Comparison of ENCODE assay signal across 18 cellular contexts in genomic region chr11:13984616-13985474, GRCh38. TPM values are rescaled to one million over a fixed set of nuclear protein-coding genes. Genes with fewer than 3 reads are reported as not detected.
A peak's percentile ranks its signal among the peaks of the same experiment; 100 is the strongest.
DNase-seq lines count a peak whose midpoint lies in the region; FAIRE-seq and TF ChIP-seq lines count a peak whose summit lies in the region.
"Had no signal": no experiment of that assay in that cellular context is flagged by ENCODE, and none has a peak within 500 bp of the region (broad histone marks: within the 10 kb centered on the region; RNA-seq: fewer than 3 reads in every experiment).

No MANE protein-coding gene starts in this region.

- no peaks in the 10 kb centered on the region for H3K9me2 ChIP-seq in Karpas-422 (replicated peaks; ENCODE audit: insufficient read depth, low read length)

- TF ChIP-seq POLR2A in esophagus squamous epithelium (IDR thresholded peaks at IDR 0.05), result no peak

- no peaks in the 10 kb centered on the region for H3K79me2 ChIP-seq in Karpas-422 (ENCODE audit: low read length)

- H3K4me1 ChIP-seq in esophagus squamous epithelium (peaks cover 0 to 28% (median 16%) of the 10 kb centered on the region in 3 donors), mucosa of rectum (ENCODE audit: control insufficient read depth in 2 of 2, insufficient read depth in 2 of 2, low read length in 2 of 2) (peaks cover 0 to 2% of the 10 kb centered on the region in 2 donors), kidney (ENCODE audit: control insufficient read depth in 1 of 2, insufficient read depth in 1 of 2, low read depth in 1 of 2, low read length in 2 of 2) (no peaks in the 10 kb centered on the region), Karpas-422 (ENCODE audit: low read length) (no peaks in the 10 kb centered on the region)

- H3K27ac ChIP-seq in esophagus squamous epithelium (peak overlapping the region in 3 of 4 donors; percentile 46 to 73 (median 71)), mucosa of rectum (ENCODE audit: low read depth in 2 of 2, low read length in 2 of 2) (peak overlapping the region; percentile 24 to 37), kidney (ENCODE audit: low read depth in 2 of 2, low read length in 2 of 2) (no peak overlapping the region), Karpas-422 (ENCODE audit: low read length) (no peak overlapping the region)
- H3K27ac ChIP-seq: SK-N-MC had no signal

- H3K27me3 ChIP-seq in esophagus squamous epithelium, result no peaks in the 10 kb centered on the region
- H3K27me3 ChIP-seq in mucosa of rectum (ENCODE audit: control insufficient read depth in 2 of 2, insufficient read depth in 2 of 2, low read length in 2 of 2), result no peaks in the 10 kb centered on the region
- no peaks in the 10 kb centered on the region for H3K27me3 ChIP-seq in Karpas-422 (ENCODE audit: low read length)

- no peak overlapping the region for H3K4me2 ChIP-seq in Karpas-422 (ENCODE audit: low read depth, low read length, poor library complexity, severe bottlenecking)

- WGBS in esophagus squamous epithelium, 2 donors, result 53 to 56% methylated on average over 4 of the region's 4 CpGs

- H2AFZ ChIP-seq in Karpas-422 (ENCODE audit: low read length), result no peak overlapping the region

- no peaks in the 10 kb centered on the region for H4K20me1 ChIP-seq in Karpas-422 (ENCODE audit: insufficient read depth, low read depth, low read length)

- no peaks in the 10 kb centered on the region for H3K36me3 ChIP-seq in esophagus squamous epithelium
- peaks cover 0 to 7% of the 10 kb centered on the region in 2 donors for H3K36me3 ChIP-seq in mucosa of rectum (ENCODE audit: control insufficient read depth in 2 of 2, insufficient read depth in 2 of 2, low read length in 2 of 2)
- H3K36me3 ChIP-seq in kidney (ENCODE audit: control insufficient read depth in 1 of 2, insufficient read depth in 2 of 2, low read length in 2 of 2), result no peaks in the 10 kb centered on the region
- H3K36me3 ChIP-seq in Karpas-422 (ENCODE audit: insufficient read depth, low read length), result no peaks in the 10 kb centered on the region

- H3K4me3 ChIP-seq in esophagus squamous epithelium (no peak overlapping the region), mucosa of rectum (ENCODE audit: low read length in 2 of 2) (no peak overlapping the region), kidney (ENCODE audit: low read length in 2 of 2) (no peak overlapping the region), Karpas-422 (ENCODE audit: low read length) (no peak overlapping the region)
- H3K4me3 ChIP-seq: SK-N-MC had no signal

- no peaks in the 10 kb centered on the region for H3K9me3 ChIP-seq in esophagus squamous epithelium
- H3K9me3 ChIP-seq in mucosa of rectum (ENCODE audit: control insufficient read depth in 2 of 2, low read length in 2 of 2), result no peaks in the 10 kb centered on the region
- no peaks in the 10 kb centered on the region for H3K9me3 ChIP-seq in kidney (ENCODE audit: control insufficient read depth in 1 of 2, low read length in 2 of 2)
- no peaks in the 10 kb centered on the region for H3K9me3 ChIP-seq in Karpas-422 (ENCODE audit: low read length)

- intact Hi-C loops in esophagus squamous epithelium (cut with DNase I) (no loop called here), kidney (cut with DNase I) (no loop called here)

- H3K9ac ChIP-seq in mucosa of rectum (ENCODE audit: low read depth in 1 of 2, low read length in 2 of 2), result no peak overlapping the region
- H3K9ac ChIP-seq in kidney (ENCODE audit: low read length in 2 of 2), result no peak overlapping the region
- no peak overlapping the region for H3K9ac ChIP-seq in Karpas-422 (ENCODE audit: low read length)

- DNase-seq in AG08396 (ENCODE audit: low spot score) (peak; percentile 78), HTR-8/SVneo (ENCODE audit: insufficient read length, low spot score) (no peak), esophagus squamous epithelium (lab: John Stamatoyannopoulos, UW) (no peak), OCI-M1 (lab: John Stamatoyannopoulos, UW) (no peak), kidney (no peak), Karpas-422 (no peak), NCI-H2227 (lab: John Stamatoyannopoulos, UW; ENCODE audit: unreplicated experiment) (no peak)
- DNase-seq: activated T-cell treated with anti-CD3 and anti-CD28 coated beads, Interleukin-2, amount 50 U/mL, for 4 hours; C1 segment of cervical spinal cord; caudate nucleus; GDM1; NCI-H1092; NCI-H524; stimulated activated CD4-positive, alpha-beta T cell treated with anti-CD3 and anti-CD28 coated beads, Interleukin-15, amount 100 ng/mL, for 24 hours; stimulated activated CD8-positive, alpha-beta memory T cell treated with anti-CD3 and anti-CD28 coated beads, Interleukin-4, amount 100 ng/mL, for 48 hours had no signal

- no peak for TF ChIP-seq CTCF in esophagus squamous epithelium (IDR thresholded peaks at IDR 0.05)
- TF ChIP-seq CTCF in kidney (IDR thresholded peaks at IDR 0.05; ENCODE audit: borderline replicate concordance, extremely low read depth, insufficient read depth), result no peak

- FAIRE-seq in HTR-8/SVneo (lab: Jason Lieb, UNC) (peak; percentile 13), kidney (lab: Jason Lieb, UNC) (no peak)
- FAIRE-seq: endothelial cell of umbilical vein had no signal

RNA-seq across cellular contexts. Expression of gene SPON1, which starts 22.3 kb away (rescaled TPM):
- total RNA-seq in esophagus squamous epithelium (10 to 100 TPM in 1 of 4 donors, 1 to 10 TPM in 3; 1.6 to 44.4 (median 6.5) TPM), kidney (77.9 TPM)
- 3.8 TPM for polyA plus RNA-seq in kidney (ENCODE audit: insufficient read depth, low read depth, low replicate concordance)
- total RNA-seq in Karpas-422 (2014; rRNA removed; shearing (Covaris generic); ENCODE audit: low replicate concordance), result not detected in 2 replicates
- polyA plus RNA-seq: endothelial cell of umbilical vein had no signal

Comparison
In these comparisons a context has a peak if more than half of its experiments do, and no peak if none do; other contexts are left out.
1. H3K27ac ChIP-seq: peak in esophagus squamous epithelium (3 of 4) and mucosa of rectum (2 of 2); none in kidney (0 of 2) and Karpas-422 (single experiment).